21 cellular contexts compared by ENCODE assay signal in the genomic region with DNA sequence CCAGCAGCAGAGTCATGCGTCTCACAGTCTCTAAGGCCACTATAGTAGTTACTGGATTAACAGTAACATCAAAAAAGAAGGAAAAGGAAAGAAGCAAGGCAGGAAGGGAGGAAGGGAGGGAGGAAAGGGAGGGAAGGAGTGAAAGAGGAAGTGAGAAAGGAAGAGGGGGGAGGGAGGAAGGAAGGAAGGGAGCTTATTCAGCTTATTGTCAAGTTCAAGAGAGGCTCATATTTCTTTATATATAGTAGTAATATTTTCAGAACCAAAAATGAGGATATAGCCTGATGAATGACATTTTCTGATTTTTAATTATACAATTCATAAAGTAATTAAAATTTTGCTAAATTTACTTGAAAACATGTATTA. TPM values are rescaled to one million over a fixed set of nuclear protein-coding genes. Genes with fewer than 3 reads are reported as not detected.
DNase-seq lines count a peak whose midpoint lies in the region; ATAC-seq and TF ChIP-seq lines count a peak whose summit lies in the region.
"Had no signal": no experiment of that assay in that cellular context is flagged by ENCODE, and none has a peak within 500 bp of the region (broad histone marks: within the 10 kb centered on the region; RNA-seq: fewer than 3 reads in every experiment).

No MANE protein-coding gene starts in this region.

- no peaks in the 10 kb centered on the region for H3K36me3 ChIP-seq in BLaER1 treated with 17β-estradiol and CSF1 and Interleukin-3, amounts not matched to agents 10 nM and 100 nM
- H3K36me3 ChIP-seq in Loucy (ENCODE audit: insufficient read depth, low read length): no peaks in the 10 kb centered on the region
- H3K36me3 ChIP-seq: cardiac muscle cell had no signal

- H3K27ac ChIP-seq in BLaER1 treated with 17β-estradiol and CSF1 and Interleukin-3, amounts not matched to agents 10 nM and 100 nM: peak overlapping the region; percentile 56 to 91 (median 78); a peak in 21 of 22 replicates
- H3K27ac ChIP-seq: cardiac muscle cell, GM23248 had no signal

- H3K27ac Mint-ChIP-seq in activated B cell treated with CpG ODN at 0.5 μM for 24 hours (peak overlapping the region; percentile 13), naive B cell (peak overlapping the region; percentile 3 to 87 (median 35))
- H3K27ac Mint-ChIP-seq: stimulated activated naive B cell treated with anti-CD40 and anti-IgM and Interleukin-4, amounts not matched to agents 10 μg/mL and 1 μg/mL and 100 μg/mL, for 72 hours had no signal

- DNase-seq in activated B cell treated with CpG ODN at 0.5 μM for 24 hours (no peak), naive B cell (no peak), pons (ENCODE audit: low spot score) (no peak), foreskin melanocyte (no peak), GM03348 (ENCODE audit: low spot score) (no peak), NCI-H2196 (lab: John Stamatoyannopoulos, UW; ENCODE audit: unreplicated experiment) (no peak)
- DNase-seq: activated CD4-positive, alpha-beta T cell treated with anti-CD3 and anti-CD28 coated beads, Interleukin-2, amount 50 U/mL, for 48 hours; activated gamma-delta T cell treated with Interleukin-2 at 50 U/mL for 16 hours; amniotic stem cell; GM23248; midbrain; NCI-H1694 treated with DMSO at 0.1 percent for 48 hours; retina; SHP77 treated with DMSO at 0.1 percent for 48 hours; stimulated activated naive B cell treated with anti-CD40 and anti-IgM and Interleukin-4, amounts not matched to agents 10 μg/mL and 1 μg/mL and 100 μg/mL, for 72 hours; T-helper 2 cell had no signal

- peaks cover 0 to 19% (median 14%) of the 10 kb centered on the region in 11 experiments; a peak in 18 of 22 replicates for H3K9me3 ChIP-seq in BLaER1 treated with 17β-estradiol and CSF1 and Interleukin-3, amounts not matched to agents 10 nM and 100 nM (replicated peaks in 1 of 11)
- peaks cover 9% of the 10 kb centered on the region; the same call in 1 of the 2 replicates for H3K9me3 ChIP-seq in Loucy (ENCODE audit: insufficient read depth, low read depth, low read length)

- H4K20me1 ChIP-seq in BLaER1 treated with 17β-estradiol and CSF1 and Interleukin-3, amounts not matched to agents 10 nM and 100 nM: no peaks in the 10 kb centered on the region
- no peaks in the 10 kb centered on the region for H4K20me1 ChIP-seq in Loucy (ENCODE audit: insufficient read depth, low read length, poor library complexity, severe bottlenecking)

- no peak for TF ChIP-seq CTCF in Loucy (conservative IDR thresholded peaks at IDR 0.05; ENCODE audit: low read length)
- no peak for TF ChIP-seq CTCF in activated B cell treated with CpG ODN at 0.5 μM for 24 hours (IDR thresholded peaks at IDR 0.05)

- H3F3A ChIP-seq in Loucy (ENCODE audit: low read depth): no peaks in the 10 kb centered on the region

- no peak overlapping the region for H2AFZ ChIP-seq in Loucy (ENCODE audit: low read length)
- H2AFZ ChIP-seq: GM23248 had no signal

- H3K9me3 Mint-ChIP-seq in activated B cell treated with CpG ODN at 0.5 μM for 24 hours (no peaks in the 10 kb centered on the region), naive B cell (peaks cover 0 to 4% (median 0%) of the 10 kb centered on the region in 7 donors)

- no peaks in the 10 kb centered on the region for H3K27me3 Mint-ChIP-seq in activated B cell treated with CpG ODN at 0.5 μM for 24 hours
- H3K27me3 Mint-ChIP-seq in naive B cell: no peaks in the 10 kb centered on the region
- H3K27me3 Mint-ChIP-seq: stimulated activated naive B cell treated with anti-CD40 and anti-IgM and Interleukin-4, amounts not matched to agents 10 μg/mL and 1 μg/mL and 100 μg/mL, for 72 hours had no signal

- H3K9me2 ChIP-seq in Loucy (replicated peaks; ENCODE audit: low read depth, low read length): no peaks in the 10 kb centered on the region

- ATAC-seq in activated B cell treated with CpG ODN at 0.5 μM for 24 hours (ENCODE audit: low read depth) (no peak), naive B cell (ENCODE audit: low read depth in 2 of 2) (no peak)

- H3K4me2 ChIP-seq in BLaER1 treated with 17β-estradiol and CSF1 and Interleukin-3, amounts not matched to agents 10 nM and 100 nM: peak overlapping the region; percentile 42 to 87 (median 75)
- peak overlapping the region; percentile 60 for H3K4me2 ChIP-seq in Loucy (ENCODE audit: low read depth, low read length, poor library complexity, severe bottlenecking)

- H3K36me3 Mint-ChIP-seq in activated B cell treated with CpG ODN at 0.5 μM for 24 hours (ENCODE audit: low read depth): no peaks in the 10 kb centered on the region
- H3K36me3 Mint-ChIP-seq in naive B cell: no peaks in the 10 kb centered on the region
- H3K36me3 Mint-ChIP-seq: stimulated activated naive B cell treated with anti-CD40 and anti-IgM and Interleukin-4, amounts not matched to agents 10 μg/mL and 1 μg/mL and 100 μg/mL, for 72 hours had no signal

- peak overlapping the region in 4 of 10 experiments; percentile 6 to 30 (median 11); a peak in 5 of 20 replicates for H3K4me3 ChIP-seq in BLaER1 treated with 17β-estradiol and CSF1 and Interleukin-3, amounts not matched to agents 10 nM and 100 nM
- peak overlapping the region; percentile 43 for H3K4me3 ChIP-seq in Loucy (ENCODE audit: low read length, poor library complexity, severe bottlenecking)
- H3K4me3 ChIP-seq: cardiac muscle cell, GM23248 had no signal

- peaks cover 35 to 66% (median 60%) of the 10 kb centered on the region in 10 experiments for H3K4me1 ChIP-seq in BLaER1 treated with 17β-estradiol and CSF1 and Interleukin-3, amounts not matched to agents 10 nM and 100 nM
- peaks cover 48% of the 10 kb centered on the region for H3K4me1 ChIP-seq in Loucy (ENCODE audit: insufficient read depth, low read length, poor library complexity, severe bottlenecking)

- POLR2A ChIA-PET in activated B cell treated with CpG ODN at 0.5 μM for 24 hours (lab: Charles Lee): interaction anchor here (1.0 to 1.3 kb wide), 3 partner anchors 17 to 55 kb away, joined by 3 to 5 read pairs (median 3); partner anchors contain the start of gene RUBCNL

- no peak overlapping the region for H3K4me3 Mint-ChIP-seq in activated B cell treated with CpG ODN at 0.5 μM for 24 hours
- peak overlapping the region in 5 of 8 donors; percentile 4 to 53 (median 22) for H3K4me3 Mint-ChIP-seq in naive B cell
- H3K4me3 Mint-ChIP-seq: stimulated activated naive B cell treated with anti-CD40 and anti-IgM and Interleukin-4, amounts not matched to agents 10 μg/mL and 1 μg/mL and 100 μg/mL, for 72 hours had no signal

- intact Hi-C loops in activated B cell treated with CpG ODN at 0.5 μM for 24 hours (cut with micrococcal nuclease): loop anchor here (2.0 to 5.0 kb wide), 2 partner anchors 14 to 37 kb away; no protein-coding TSS in a partner anchor

- H3K79me2 ChIP-seq in Loucy (ENCODE audit: insufficient read depth, low read length): no peaks in the 10 kb centered on the region

- H3K9ac ChIP-seq in BLaER1 treated with 17β-estradiol and CSF1 and Interleukin-3, amounts not matched to agents 10 nM and 100 nM: peak overlapping the region in 9 of 11 experiments; percentile 52 to 77 (median 64); a peak in 16 of 22 replicates
- H3K9ac ChIP-seq in Loucy (ENCODE audit: low read depth, low read length, poor library complexity, severe bottlenecking): peak overlapping the region; percentile 54
- H3K9ac ChIP-seq: GM23248 had no signal

- H3K27me3 ChIP-seq in BLaER1 treated with 17β-estradiol and CSF1 and Interleukin-3, amounts not matched to agents 10 nM and 100 nM: no peaks in the 10 kb centered on the region
- no peaks in the 10 kb centered on the region for H3K27me3 ChIP-seq in Loucy (ENCODE audit: insufficient read depth, low read length, poor library complexity, severe bottlenecking)
- H3K27me3 ChIP-seq: cardiac muscle cell had no signal

- CTCF ChIA-PET in activated B cell treated with CpG ODN at 0.5 μM for 24 hours (lab: Charles Lee): interaction anchor here (0.7 to 1.1 kb wide), 2 partner anchors 11 to 219 kb away, joined by 3 read pairs; no protein-coding TSS in a partner anchor

- peaks cover 61% of the 10 kb centered on the region for H3K4me1 Mint-ChIP-seq in activated B cell treated with CpG ODN at 0.5 μM for 24 hours
- peaks cover 45 to 68% (median 48%) of the 10 kb centered on the region in 3 donors for H3K4me1 Mint-ChIP-seq in naive B cell

RNA-seq across cellular contexts. Expression of gene RUBCNL, which starts 17.7 kb away (rescaled TPM):
- 133 and 168 TPM in 2 replicates for total RNA-seq in activated B cell treated with CpG ODN at 0.5 μM for 24 hours
- polyA plus RNA-seq in naive B cell (ENCODE audit: low read depth in 6 of 6): 100 to 1,000 TPM; 102 to 156 (median 129) TPM
- total RNA-seq: Daoy, HT-29 had no signal
